Comparison of ENCODE assay signal across 17 cellular contexts in genomic region chr10:116756277-116756676, GRCh38. TPM values are rescaled to one million over a fixed set of nuclear protein-coding genes. Genes with fewer than 3 reads are reported as not detected.
A peak's percentile ranks its signal among the peaks of the same experiment; 100 is the strongest.
DNase-seq lines count a peak whose midpoint lies in the region; ATAC-seq and TF ChIP-seq lines count a peak whose summit lies in the region.
"Had no signal": no experiment of that assay in that cellular context is flagged by ENCODE, and none has a peak within 500 bp of the region (broad histone marks: within the 10 kb centered on the region; RNA-seq: fewer than 3 reads in every experiment).

No MANE protein-coding gene starts in this region.

- H3K4me1 Mint-ChIP-seq in CD4-positive, alpha-beta memory T cell: no peaks in the 10 kb centered on the region
- H3K4me1 Mint-ChIP-seq: CD14-positive monocyte; stimulated activated memory B cell treated with anti-CD40 and anti-IgM and Interleukin-4, amounts not matched to agents 10 μg/mL and 1 μg/mL and 100 μg/mL, for 72 hours had no signal

- WGBS in gastroesophageal sphincter (ENCODE audit: low coverage in 1 of 2), 2 donors: 13 to 15% methylated on average over 5 to 7 of the region's 8 CpGs

- no peaks in the 10 kb centered on the region for H3K9me3 ChIP-seq in gastroesophageal sphincter
- no peaks in the 10 kb centered on the region for H3K9me3 ChIP-seq in tibial artery
- H3K9me3 ChIP-seq in CD4-positive, alpha-beta memory T cell (ENCODE audit: control insufficient read depth in 1 of 2, low read length in 2 of 2): no peaks in the 10 kb centered on the region

- no peak for TF ChIP-seq POLR2A in gastroesophageal sphincter (IDR thresholded peaks at IDR 0.05)

- DNase-seq in amygdala (lab: John Stamatoyannopoulos, UW): peak in 52 of 56 donors; percentile 18 to 90 (median 74)
- peak; percentile 87 for DNase-seq in midbrain (lab: John Stamatoyannopoulos, UW)
- DNase-seq in tibial artery: peak; percentile 38 to 90
- no peak for DNase-seq in CD4-positive, alpha-beta memory T cell
- no peak for DNase-seq in cortex of kidney (lab: John Stamatoyannopoulos, UW)
- DNase-seq: activated naive CD4-positive, alpha-beta T cell treated with anti-CD3 and anti-CD28 coated beads for 36 hours; GDM1; NCI-H1436; NCI-H524 had no signal

- intact Hi-C loops in tibial artery (cut with DNase I; ENCODE audit: low total_unique reads): no loop called here
- intact Hi-C loops in CD4-positive, alpha-beta memory T cell (cut with micrococcal nuclease): no loop called here

- POLR2A ChIA-PET in CD4-positive, alpha-beta memory T cell (lab: Charles Lee; ENCODE audit: partially characterized antibody): no interaction called here

- no peak for TF ChIP-seq CTCF in gastroesophageal sphincter (IDR thresholded peaks at IDR 0.05)
- TF ChIP-seq CTCF in tibial artery (IDR thresholded peaks at IDR 0.05): no peak

- TF ChIP-seq EP300 in gastroesophageal sphincter (IDR thresholded peaks at IDR 0.05): no peak

- H3K4me3 ChIP-seq in gastroesophageal sphincter (no peak overlapping the region), tibial artery (no peak overlapping the region)
- H3K4me3 ChIP-seq in CD4-positive, alpha-beta memory T cell (ENCODE audit: low read length in 2 of 2): no peak overlapping the region
- H3K4me3 ChIP-seq: lung had no signal

- no peak overlapping the region for H3K4me3 Mint-ChIP-seq in CD4-positive, alpha-beta memory T cell
- H3K4me3 Mint-ChIP-seq: activated naive CD4-positive, alpha-beta T cell treated with anti-CD3 and anti-CD28 coated beads for 36 hours; stimulated activated memory B cell treated with anti-CD40 and anti-IgM and Interleukin-4, amounts not matched to agents 10 μg/mL and 1 μg/mL and 100 μg/mL, for 72 hours had no signal

- peak; percentile 75 for ATAC-seq in gastroesophageal sphincter
- ATAC-seq in HG02852 (IDR thresholded peaks at IDR 0.05; ENCODE audit: unreplicated experiment): no peak
- no peak for ATAC-seq in GM18873 (IDR thresholded peaks at IDR 0.05; ENCODE audit: low FRiP score, unreplicated experiment)
- ATAC-seq: stimulated activated memory B cell treated with anti-CD40 and anti-IgM and Interleukin-4, amounts not matched to agents 10 μg/mL and 1 μg/mL and 100 μg/mL, for 72 hours had no signal

- peak overlapping the region; percentile 40 to 73 (median 72) for H3K27ac ChIP-seq in gastroesophageal sphincter
- H3K27ac ChIP-seq in tibial artery: peak overlapping the region; percentile 60 to 80
- no peak overlapping the region for H3K27ac ChIP-seq in CD4-positive, alpha-beta memory T cell (ENCODE audit: low read depth, low read length)

- no peak overlapping the region for H3K27ac Mint-ChIP-seq in CD4-positive, alpha-beta memory T cell
- H3K27ac Mint-ChIP-seq: activated naive CD4-positive, alpha-beta T cell treated with anti-CD3 and anti-CD28 coated beads for 36 hours; CD14-positive monocyte; progenitor cell of endocrine pancreas; stimulated activated memory B cell treated with anti-CD40 and anti-IgM and Interleukin-4, amounts not matched to agents 10 μg/mL and 1 μg/mL and 100 μg/mL, for 72 hours had no signal

- H3K36me3 ChIP-seq in gastroesophageal sphincter: no peaks in the 10 kb centered on the region
- H3K36me3 ChIP-seq in tibial artery: no peaks in the 10 kb centered on the region
- no peaks in the 10 kb centered on the region for H3K36me3 ChIP-seq in CD4-positive, alpha-beta memory T cell (ENCODE audit: insufficient read depth, low read length)

- peaks cover 0 to 31% (median 0%) of the 10 kb centered on the region in 3 donors for H3K4me1 ChIP-seq in gastroesophageal sphincter
- H3K4me1 ChIP-seq in tibial artery: peaks cover 6 to 39% (median 27%) of the 10 kb centered on the region in 4 donors
- H3K4me1 ChIP-seq in CD4-positive, alpha-beta memory T cell (ENCODE audit: insufficient read depth, low read length): no peaks in the 10 kb centered on the region

- CTCF ChIA-PET in CD4-positive, alpha-beta memory T cell (lab: Charles Lee; ENCODE audit: partially characterized antibody): no interaction called here

- no peaks in the 10 kb centered on the region for H3K36me3 Mint-ChIP-seq in CD4-positive, alpha-beta memory T cell
- H3K36me3 Mint-ChIP-seq: CD14-positive monocyte; stimulated activated memory B cell treated with anti-CD40 and anti-IgM and Interleukin-4, amounts not matched to agents 10 μg/mL and 1 μg/mL and 100 μg/mL, for 72 hours had no signal

- H3K27me3 ChIP-seq in gastroesophageal sphincter (no peaks in the 10 kb centered on the region), tibial artery (no peaks in the 10 kb centered on the region)
- no peaks in the 10 kb centered on the region for H3K27me3 ChIP-seq in CD4-positive, alpha-beta memory T cell (ENCODE audit: insufficient read depth, low read length)

- peaks cover 0 to 12% (median 0%) of the 10 kb centered on the region in 8 donors for H3K9me3 Mint-ChIP-seq in CD4-positive, alpha-beta memory T cell
- H3K9me3 Mint-ChIP-seq: stimulated activated memory B cell treated with anti-CD40 and anti-IgM and Interleukin-4, amounts not matched to agents 10 μg/mL and 1 μg/mL and 100 μg/mL, for 72 hours had no signal

- H3K27me3 Mint-ChIP-seq in CD4-positive, alpha-beta memory T cell: peaks cover 1 to 9% of the 10 kb centered on the region in 2 donors

RNA-seq across cellular contexts. Expression of gene HSPA12A, which starts 13.9 kb away (rescaled TPM):
- 10 to 100 TPM; 12.3 to 26.3 (median 20.6) TPM for total RNA-seq in gastroesophageal sphincter
- under 1 TPM; 0.36 to 0.64 TPM for total RNA-seq in CD4-positive, alpha-beta memory T cell
- under 1 TPM in 1 of 2 donors, not detected in 1; 0.14 TPM for polyA plus RNA-seq in CD4-positive, alpha-beta memory T cell
- total RNA-seq: activated CD8-positive, alpha-beta memory T cell treated with anti-CD3 and anti-CD28 coated beads for 36 hours had no signal
- polyA plus RNA-seq: CD14-positive monocyte had no signal

Comparison
In these comparisons a context has a peak if more than half of its experiments do, and no peak if none do; other contexts are left out.
1. DNase-seq: peak in amygdala (52 of 56), midbrain (single experiment) and tibial artery (2 of 2); none in CD4-positive, alpha-beta memory T cell (0 of 5) and cortex of kidney (single experiment).
2. RNA of gene HSPA12A, which starts 13.9 kb away (total RNA-seq): 12.3 to 26.3 TPM in gastroesophageal sphincter; 0.36 to 0.64 TPM in CD4-positive, alpha-beta memory T cell; every median in the first group is over 4 times any median in the second.